Comparison of ENCODE assay signal across 8 cellular contexts in genomic region chr20:44805991-44806729, GRCh38. TPM values are rescaled to one million over a fixed set of nuclear protein-coding genes. Genes with fewer than 3 reads are reported as not detected.
DNase-seq lines count a peak whose midpoint lies in the region; ATAC-seq and TF ChIP-seq lines count a peak whose summit lies in the region.

No MANE protein-coding gene starts in this region.

- peaks cover 28% of the 10 kb centered on the region for H3K27me3 ChIP-seq in fibroblast of lung (ENCODE audit: control insufficient read depth, insufficient read depth, low read length)

- H3K27me3 Mint-ChIP-seq in activated T-helper 2 cell treated with anti-CD3 and anti-CD28 coated beads, Interferon-gamma antibody, Interleukin-2, Interleukin-4, amounts not matched to agents 10 μg/mL and 5 μg/mL and 100 μg/mL, durations not matched to agents 14 hours and 24 hours and 36 hours (ENCODE audit: low read depth) = peaks cover 52% of the 10 kb centered on the region

- no peaks in the 10 kb centered on the region for H3K4me1 Mint-ChIP-seq in activated T-helper 2 cell treated with anti-CD3 and anti-CD28 coated beads, Interferon-gamma antibody, Interleukin-2, Interleukin-4, amounts not matched to agents 10 μg/mL and 5 μg/mL and 100 μg/mL, durations not matched to agents 14 hours and 24 hours and 36 hours (ENCODE audit: low read depth)

- no peaks in the 10 kb centered on the region for H3K79me2 ChIP-seq in fibroblast of lung (ENCODE audit: control insufficient read depth, insufficient read depth, low read length)

- intact Hi-C loops in activated T-helper 2 cell treated with anti-CD3 and anti-CD28 coated beads, Interferon-gamma antibody, Interleukin-2, Interleukin-4, amounts not matched to agents 10 μg/mL and 5 μg/mL and 100 μg/mL, durations not matched to agents 14 hours and 24 hours and 36 hours (cut with micrococcal nuclease) = no loop called here

- no peak for TF ChIP-seq CTCF in fibroblast of lung (conservative IDR thresholded peaks at IDR 0.05 in 1 of 2, IDR thresholded peaks at IDR 0.05 in 1 of 2; ENCODE audit: low read depth in 1 of 2, low read length in 2 of 2)

- no peaks in the 10 kb centered on the region for H3K9me3 ChIP-seq in fibroblast of lung (ENCODE audit: control insufficient read depth, insufficient read depth, low read depth, low read length)

- H3K9ac ChIP-seq in fibroblast of lung (ENCODE audit: insufficient read depth, low read length) = no peak overlapping the region

- no peak overlapping the region for H3K27ac Mint-ChIP-seq in activated T-helper 2 cell treated with anti-CD3 and anti-CD28 coated beads, Interferon-gamma antibody, Interleukin-2, Interleukin-4, amounts not matched to agents 10 μg/mL and 5 μg/mL and 100 μg/mL, durations not matched to agents 14 hours and 24 hours and 36 hours

- no peak overlapping the region for H3K4me2 ChIP-seq in fibroblast of lung (ENCODE audit: extremely low read depth, insufficient read depth, low read length)

- H3K27ac ChIP-seq in fibroblast of lung (ENCODE audit: insufficient read depth, low read length) = no peak overlapping the region

- no peaks in the 10 kb centered on the region for H3K9me3 Mint-ChIP-seq in activated T-helper 2 cell treated with anti-CD3 and anti-CD28 coated beads, Interferon-gamma antibody, Interleukin-2, Interleukin-4, amounts not matched to agents 10 μg/mL and 5 μg/mL and 100 μg/mL, durations not matched to agents 14 hours and 24 hours and 36 hours

- H3K4me1 ChIP-seq in fibroblast of lung (ENCODE audit: control insufficient read depth, extremely low read depth, insufficient read depth, low read length) = no peaks in the 10 kb centered on the region

- DNase-seq in DMS79 treated with DMSO at 0.1 percent for 48 hours (lab: John Stamatoyannopoulos, UW) (peak; percentile 73), NCI-H2196 treated with DMSO at 0.1 percent for 48 hours (lab: John Stamatoyannopoulos, UW; ENCODE audit: unreplicated experiment) (peak; percentile 100), fibroblast of lung (ENCODE audit: low read depth in 2 of 2) (peak; percentile 34 to 93), nucleus accumbens (lab: John Stamatoyannopoulos, UW) (peak in 35 of 56 donors; percentile 3 to 84 (median 37)), GOT3 (lab: John Stamatoyannopoulos, UW) (no peak)
- DNase-seq in activated T-helper 2 cell treated with anti-CD3 and anti-CD28 coated beads, Interferon-gamma antibody, Interleukin-2, Interleukin-4, amounts not matched to agents 10 μg/mL and 5 μg/mL and 100 μg/mL, durations not matched to agents 14 hours and 24 hours and 36 hours (ENCODE audit: low spot score) = no peak

- ATAC-seq in HG03460 (IDR thresholded peaks at IDR 0.05; ENCODE audit: unreplicated experiment) = no peak
- ATAC-seq in GM21529 (IDR thresholded peaks at IDR 0.05; ENCODE audit: unreplicated experiment) = no peak

- H3K36me3 Mint-ChIP-seq in activated T-helper 2 cell treated with anti-CD3 and anti-CD28 coated beads, Interferon-gamma antibody, Interleukin-2, Interleukin-4, amounts not matched to agents 10 μg/mL and 5 μg/mL and 100 μg/mL, durations not matched to agents 14 hours and 24 hours and 36 hours (ENCODE audit: low read depth) = no peaks in the 10 kb centered on the region

- no peak overlapping the region for H3K4me3 ChIP-seq in fibroblast of lung (replicated peaks in 1 of 4; ENCODE audit: control extremely low read depth in 1 of 4, insufficient read depth in 1 of 4, low read depth in 3 of 4, low read length in 4 of 4)

- no peak overlapping the region for H3K4me3 Mint-ChIP-seq in activated T-helper 2 cell treated with anti-CD3 and anti-CD28 coated beads, Interferon-gamma antibody, Interleukin-2, Interleukin-4, amounts not matched to agents 10 μg/mL and 5 μg/mL and 100 μg/mL, durations not matched to agents 14 hours and 24 hours and 36 hours (ENCODE audit: low read depth)

- H3K36me3 ChIP-seq in fibroblast of lung (ENCODE audit: control insufficient read depth, insufficient read depth, low read length) = no peaks in the 10 kb centered on the region

- no peaks in the 10 kb centered on the region for H4K20me1 ChIP-seq in fibroblast of lung (ENCODE audit: control insufficient read depth, extremely low read depth, insufficient read depth, low read length)

- H2AFZ ChIP-seq in fibroblast of lung (ENCODE audit: low read length) = no peak overlapping the region

RNA-seq across cellular contexts. Expression of gene RIMS4, which starts 4.2 kb away (rescaled TPM):
- total RNA-seq in fibroblast of lung = under 0.01 TPM in 2 replicates
- 0.03 TPM in 1 of 2 replicates, not detected in the other for polyA plus RNA-seq in fibroblast of lung
- polyA plus RNA-seq in fibroblast of lung (2012) = 0.02 and 0.06 TPM in 2 replicates
- not detected in 2 replicates for polyA minus RNA-seq in fibroblast of lung (ENCODE audit: low replicate concordance)
- total RNA-seq in activated T-helper 2 cell treated with anti-CD3 and anti-CD28 coated beads, Interferon-gamma antibody, Interleukin-2, Interleukin-4, amounts not matched to agents 10 μg/mL and 5 μg/mL and 100 μg/mL, durations not matched to agents 14 hours and 24 hours and 36 hours = not detected in 2 replicates

Comparison
In these comparisons a context has a peak if more than half of its experiments do, and no peak if none do; other contexts are left out.
1. DNase-seq: peak in DMS79 treated with DMSO at 0.1 percent for 48 hours (single experiment), NCI-H2196 treated with DMSO at 0.1 percent for 48 hours (single experiment), fibroblast of lung (2 of 2) and nucleus accumbens (35 of 56); none in activated T-helper 2 cell treated with anti-CD3 and anti-CD28 coated beads, Interferon-gamma antibody, Interleukin-2, Interleukin-4, amounts not matched to agents 10 μg/mL and 5 μg/mL and 100 μg/mL, durations not matched to agents 14 hours and 24 hours and 36 hours (single experiment) and GOT3 (single experiment).